ENCODE assay signal across 8 cellular contexts in genomic region chr4:81471361-81472248, GRCh38. TPM values are rescaled to one million over a fixed set of nuclear protein-coding genes. Genes with fewer than 3 reads are reported as not detected.
DNase-seq lines count a peak whose midpoint lies in the region; ATAC-seq, FAIRE-seq and TF ChIP-seq lines count a peak whose summit lies in the region.

TSS of gene RASGEF1B (minus strand) at chr4:81471907. CDS start at chr4:81459508, 12,399 bp downstream.

- CTCF ChIA-PET in A549 (lab: Yijun Ruan, JAX): interaction anchor here (0.8 to 1.3 kb wide), 2 partner anchors 48 to 797 kb away, joined by 3 to 7 read pairs; no protein-coding TSS in a partner anchor
- CTCF ChIA-PET in activated B cell treated with CpG ODN at 0.5 μM for 24 hours (lab: Charles Lee): interaction anchor here (0.6 to 9.6 kb wide), 30 partner anchors 13 to 797 kb away, joined by 3 to 239 read pairs (median 4); no protein-coding TSS in a partner anchor

- POLR2A ChIA-PET in A549 (lab: Yijun Ruan, JAX): no interaction called here
- POLR2A ChIA-PET in activated B cell treated with CpG ODN at 0.5 μM for 24 hours (lab: Charles Lee): interaction anchor here (0.6 to 5.5 kb wide), 57 partner anchors 10 to 1563 kb away, joined by 3 to 76 read pairs (median 5); partner anchors contain the start of genes COPS4 and HNRNPD

- FAIRE-seq in A549 (lab: Jason Lieb, UNC) (no peak), bronchial epithelial cell (lab: Jason Lieb, UNC) (no peak)

- TF ChIP-seq RAD21 in A549 (conservative IDR thresholded peaks at IDR 0.05 in 1 of 2, IDR thresholded peaks at IDR 0.05 in 1 of 2): no peak

- H3K27ac ChIP-seq in A549 (no peak within 1 kb of the TSS), spleen (peak within 1 kb of the TSS; percentile 85 to 98 (median 94))

- TF ChIP-seq CTCF in A549 (IDR thresholded peaks at IDR 0.05) (no peak), activated B cell treated with CpG ODN at 0.5 μM for 24 hours (IDR thresholded peaks at IDR 0.05) (no peak), bronchial epithelial cell (IDR thresholded peaks at IDR 0.05; ENCODE audit: insufficient read depth, low read length, severe bottlenecking) (no peak), spleen (IDR thresholded peaks at IDR 0.05 in 8 of 11, conservative IDR thresholded peaks at IDR 0.05 in 3 of 11) (no peak)

- TF ChIP-seq EP300 in A549 (IDR thresholded peaks at IDR 0.05): no peak

- 0 out of 3 replicates have a peak, but pooled peaks cover 5% of the 10 kb centered on the region for H3K4me1 ChIP-seq in A549
- peaks cover 7 to 69% (median 53%) of the 10 kb centered on the region in 6 donors for H3K4me1 ChIP-seq in spleen

- peak within 1 kb of the TSS; percentile 92 for H3K4me3 Mint-ChIP-seq in activated B cell treated with CpG ODN at 0.5 μM for 24 hours

- H3K36me3 ChIP-seq in bronchial epithelial cell (ENCODE audit: control insufficient read depth, insufficient read depth, low read length): no peaks in the 10 kb centered on the region
- H3K36me3 ChIP-seq in spleen: no peaks in the 10 kb centered on the region

- intact Hi-C loops in activated B cell treated with CpG ODN at 0.5 μM for 24 hours (cut with micrococcal nuclease) (loop anchor here (1.0 to 2.0 kb wide), 10 partner anchors 21 to 958 kb away; no protein-coding TSS in a partner anchor), spleen (cut with DNase I; ENCODE audit: low total_unique reads) (no loop called here)

- H3K36me3 Mint-ChIP-seq in activated B cell treated with CpG ODN at 0.5 μM for 24 hours (ENCODE audit: low read depth): peaks cover 19% of the 10 kb centered on the region

- peak within 1 kb of the TSS; percentile 83 for H3K4me2 ChIP-seq in A549

- H3K4me1 Mint-ChIP-seq in activated B cell treated with CpG ODN at 0.5 μM for 24 hours: peaks cover 55% of the 10 kb centered on the region

- DNase-seq in A549 (ENCODE audit: low read depth in 1 of 2, low spot score in 1 of 2) (peak; percentile 16 to 17), NCI-H2196 (lab: John Stamatoyannopoulos, UW; ENCODE audit: unreplicated experiment) (peak; percentile 69), activated B cell treated with CpG ODN at 0.5 μM for 24 hours (peak; percentile 97), bronchial epithelial cell (ENCODE audit: low read depth) (peak; percentile 71), iris pigment epithelial cell (ENCODE audit: low read depth) (peak; percentile 72), spleen (peak; percentile 98)

- no peaks in the 10 kb centered on the region for H3K9me3 Mint-ChIP-seq in activated B cell treated with CpG ODN at 0.5 μM for 24 hours

- no peak for TF ChIP-seq POLR2A in A549 (IDR thresholded peaks at IDR 0.05; ENCODE audit: low read length)
- peak in 2 of 3 donors; percentile 55 to 93 for TF ChIP-seq POLR2A in spleen (IDR thresholded peaks at IDR 0.05)

- WGBS in A549 (ENCODE audit: missing lambda C conversion rate): 3% methylated on average over 48 of the region's 87 CpGs
- WGBS in spleen, 5 donors: 0 to 1% (median 0%) methylated on average over 60 to 87 of the region's 87 CpGs

- H3K4me3 ChIP-seq in A549: peak within 1 kb of the TSS; percentile 54
- H3K4me3 ChIP-seq in bronchial epithelial cell (ENCODE audit: low read depth, low read length): peak within 1 kb of the TSS; percentile 64
- peak within 1 kb of the TSS; percentile 73 to 96 (median 92) for H3K4me3 ChIP-seq in spleen

- peak; percentile 90 to 94 for ATAC-seq in A549
- ATAC-seq in GM18873 (IDR thresholded peaks at IDR 0.05; ENCODE audit: low FRiP score, unreplicated experiment): peak; percentile 84
- ATAC-seq in HG03108 (IDR thresholded peaks at IDR 0.05; ENCODE audit: unreplicated experiment): peak; percentile 94
- ATAC-seq in activated B cell treated with CpG ODN at 0.5 μM for 24 hours (ENCODE audit: low read depth): peak; percentile 82

- H3K27me3 ChIP-seq in bronchial epithelial cell (ENCODE audit: control insufficient read depth, insufficient read depth, low read length): no peaks in the 10 kb centered on the region
- H3K27me3 ChIP-seq in spleen (replicated peaks in 1 of 7): no peaks in the 10 kb centered on the region

- H3K9me3 ChIP-seq in A549: no peaks in the 10 kb centered on the region
- H3K9me3 ChIP-seq in spleen: no peaks in the 10 kb centered on the region

- H3K27ac Mint-ChIP-seq in activated B cell treated with CpG ODN at 0.5 μM for 24 hours: peak within 1 kb of the TSS; percentile 97

- H3K27me3 Mint-ChIP-seq in activated B cell treated with CpG ODN at 0.5 μM for 24 hours: no peaks in the 10 kb centered on the region

TF ChIP-seq in A549, 52 proteins besides CTCF, POLR2A, EP300 and RAD21:
- no peak for TF ChIP-seq NR3C1 (IDR thresholded peaks at IDR 0.05)
- peak; percentile 31 for TF ChIP-seq PHF8 (IDR thresholded peaks at IDR 0.05; ENCODE audit: borderline replicate concordance, low read depth)
- TF ChIP-seq CHD4 (IDR thresholded peaks at IDR 0.05; ENCODE audit: borderline replicate concordance): no peak
- peak; percentile 23; the same call in 1 of the 2 replicates for TF ChIP-seq E2F6 (IDR thresholded peaks at IDR 0.05; ENCODE audit: borderline replicate concordance, low read depth)
- TF ChIP-seq RFX5 (IDR thresholded peaks at IDR 0.05): no peak
- TF ChIP-seq TP53 (CRISPR knock-in tag; IDR thresholded peaks at IDR 0.05): no peak
- TF ChIP-seq ATOH8 (CRISPR knock-in tag; IDR thresholded peaks at IDR 0.05; ENCODE audit: low read depth): no peak
- TF ChIP-seq EHMT2 (IDR thresholded peaks at IDR 0.05; ENCODE audit: low read depth): no peak
- TF ChIP-seq HEYL (CRISPR knock-in tag; IDR thresholded peaks at IDR 0.05): no peak
- no peak for TF ChIP-seq POLR2AphosphoS2 (conservative IDR thresholded peaks at IDR 0.05; ENCODE audit: low read length)

RNA-seq across cellular contexts. Expression of gene RASGEF1B, which starts in this region (rescaled TPM):
- polyA plus RNA-seq in A549 (2011; rRNA removed) (0.16 and 0.24 TPM in 2 replicates), A549 (2017; fragmentation: RNase III; extraction: RNeasy Plus Mini Kit Qiagen cat#74134 plus additional on column Dnase treatment) (not detected in 3 replicates), spleen (10 to 100 TPM in 1 of 3 donors, 1 to 10 TPM in 2; 9.4 to 11.9 (median 9.6) TPM)
- 0.03 TPM in 1 of 2 replicates, not detected in the other for polyA plus RNA-seq in A549 (2012; cell fraction: cytosol; rRNA removed)
- polyA plus RNA-seq in A549 (2012; cell fraction: nucleus; rRNA removed): 0.02 TPM in 1 of 2 replicates, not detected in the other
- 0.19 and 0.21 TPM in 2 replicates for polyA minus RNA-seq in A549 (2011; rRNA and poly(A)+ RNA removed)
- total RNA-seq in activated B cell treated with CpG ODN at 0.5 μM for 24 hours (40.2 and 43.7 TPM in 2 replicates), bronchial epithelial cell (2.6 and 6.8 TPM in 2 replicates), spleen (10 to 100 TPM; 28.6 to 69.5 (median 34.9) TPM)

Comparison
In these comparisons a context has a peak if more than half of its experiments do, and no peak if none do; other contexts are left out.
1. RNA of gene RASGEF1B (polyA plus RNA-seq): 9.4 to 11.9 TPM in spleen; 0.02 to 0.24 TPM in A549; every median in the first group is over 4 times any median in the second.
2. Peak in DNase-seq, ATAC-seq, H3K4me3 ChIP-seq and H3K4me2 ChIP-seq in A549; RNA of the gene not detected or under 1 TPM.
3. DNase-seq: peak in every context shown above with its lines; median percentile 98 in spleen; 97 in activated B cell treated with CpG ODN at 0.5 μM for 24 hours; 72 in iris pigment epithelial cell; 71 in bronchial epithelial cell; 69 in NCI-H2196; 16 in A549.
4. H3K27ac ChIP-seq: peak in spleen (8 of 8); none in A549 (0 of 2).
5. Peak in every context shown above with its lines, with median percentiles within 50 percentile points of each other: ATAC-seq and H3K4me3 ChIP-seq.